In the genomic region with DNA sequence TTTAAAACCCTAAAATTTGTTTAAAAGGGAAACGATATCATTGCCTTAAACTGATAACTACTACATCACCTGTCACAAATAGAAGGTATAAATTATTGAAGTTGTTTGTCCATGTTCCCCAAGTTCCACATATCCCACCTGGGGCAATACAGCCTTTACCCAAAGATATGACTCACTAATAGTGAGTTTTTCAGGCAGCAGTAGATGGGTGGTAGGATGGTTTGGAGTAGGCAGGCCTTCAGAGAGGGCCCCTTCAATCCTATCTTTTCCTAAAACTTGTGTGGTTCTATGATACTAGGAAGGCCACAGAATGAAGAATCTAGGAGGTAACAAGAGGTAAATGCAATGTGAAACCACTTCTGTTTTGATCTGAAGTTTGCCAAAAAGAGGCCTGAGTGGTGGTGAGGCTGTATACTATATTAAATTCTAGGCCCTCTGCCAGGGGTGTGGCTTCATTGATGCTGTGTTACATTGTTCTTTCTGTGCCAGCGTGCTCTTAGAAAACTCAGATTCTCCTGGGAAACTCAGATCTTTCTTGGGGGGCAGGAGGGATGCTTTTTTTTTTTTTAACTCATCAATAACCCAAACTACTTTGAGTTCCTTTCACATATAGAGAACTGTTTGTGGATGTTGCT, we compare ENCODE assay signal across 10 cellular contexts. TPM values are rescaled to one million over a fixed set of nuclear protein-coding genes. Genes with fewer than 3 reads are reported as not detected.
DNase-seq lines count a peak whose midpoint lies in the region; ATAC-seq and TF ChIP-seq lines count a peak whose summit lies in the region.
"Had no signal": no experiment of that assay in that cellular context is flagged by ENCODE, and none has a peak within 500 bp of the region (broad histone marks: within the 10 kb centered on the region; RNA-seq: fewer than 3 reads in every experiment).

No MANE protein-coding gene starts in this region.

- no peak for TF ChIP-seq CTCF in GM13977 (IDR thresholded peaks at IDR 0.05; ENCODE audit: extremely low read depth, insufficient read depth, missing control alignments)
- no peak for TF ChIP-seq CTCF in OCI-LY7 (conservative IDR thresholded peaks at IDR 0.05; ENCODE audit: low read length)

- H2AFZ ChIP-seq in OCI-LY7 (ENCODE audit: low read length) = no peak overlapping the region

- ATAC-seq in Right ventricle myocardium inferior (peak; percentile 41), HG03175 (IDR thresholded peaks at IDR 0.05; ENCODE audit: unreplicated experiment) (no peak)

- POLR2A ChIA-PET in OCI-LY7 (lab: Charles Lee) = no interaction called here

- H3K36me3 ChIP-seq in mucosa of stomach (ENCODE audit: control insufficient read depth, insufficient read depth, low read length) (no peaks in the 10 kb centered on the region), OCI-LY7 (ENCODE audit: insufficient read depth, low read length) (no peaks in the 10 kb centered on the region)

- no peak overlapping the region for H3K4me3 ChIP-seq in mucosa of stomach (ENCODE audit: low read length)
- H3K4me3 ChIP-seq in OCI-LY7 (ENCODE audit: low read depth, low read length, poor library complexity, severe bottlenecking) = no peak overlapping the region

- H3K79me2 ChIP-seq in OCI-LY7 (ENCODE audit: insufficient read depth, low read depth, low read length) = no peaks in the 10 kb centered on the region

- DNase-seq in Right ventricle myocardium inferior (ENCODE audit: missing footprints) = no peak
- DNase-seq in cardiac septum (ENCODE audit: low spot score) = no peak
- DNase-seq in dermis blood vessel endothelial cell = peak; percentile 11
- DNase-seq in GM13977 (ENCODE audit: low spot score) = no peak
- no peak for DNase-seq in OCI-LY7 (ENCODE audit: low spot score)
- no peak for DNase-seq in stimulated activated CD8-positive, alpha-beta memory T cell treated with anti-CD3 and anti-CD28 coated beads, Interleukin-4, amount 100 ng/mL, for 48 hours
- DNase-seq: activated gamma-delta T cell treated with Interleukin-2 at 50 U/mL for 16 hours, trophoblast cell had no signal

- no TSS peak for BruUV-seq in OCI-LY7 (replicated peaks; lab: Mats Ljungman, UMichigan)

- H3K4me2 ChIP-seq in OCI-LY7 (ENCODE audit: low read length) = no peak overlapping the region

- H3K9ac ChIP-seq in mucosa of stomach (ENCODE audit: low read length) = peak overlapping the region; percentile 2

- in situ Hi-C loops in GM13977 (cut with MboI; ENCODE audit: low pct_unique_long_range_greater_than_20kb, low sequenced_read_pairs, unreplicated experiment) = no loop called here

- H3K9me2 ChIP-seq in OCI-LY7 (ENCODE audit: insufficient read depth, low read length) = no peaks in the 10 kb centered on the region

- H4K20me1 ChIP-seq in OCI-LY7 (ENCODE audit: insufficient read depth, low read length) = no peaks in the 10 kb centered on the region

- H3K4me1 ChIP-seq in mucosa of stomach (ENCODE audit: control insufficient read depth, insufficient read depth, low read length) (peaks cover 73% of the 10 kb centered on the region), OCI-LY7 (ENCODE audit: insufficient read depth, low read length, poor library complexity, severe bottlenecking) (no peaks in the 10 kb centered on the region)

- intact Hi-C loops in Right ventricle myocardium inferior (cut with DNase I) (no loop called here), cardiac septum (cut with DNase I) (loop anchor here (5.0 kb wide), 2 partner anchors 40 to 60 kb away; no protein-coding TSS in a partner anchor), OCI-LY7 (cut with micrococcal nuclease; ENCODE audit: unreplicated experiment) (no loop called here)

- H3K27me3 ChIP-seq in mucosa of stomach (ENCODE audit: control insufficient read depth, insufficient read depth, low read length) = no peaks in the 10 kb centered on the region

- H3K27ac ChIP-seq in OCI-LY7 (ENCODE audit: low read depth, low read length, poor library complexity, severe bottlenecking) = no peak overlapping the region

- H3K9me3 ChIP-seq in mucosa of stomach (ENCODE audit: control insufficient read depth, low read length) = no peaks in the 10 kb centered on the region
- H3K9me3 ChIP-seq in OCI-LY7 (ENCODE audit: low read length) = no peaks in the 10 kb centered on the region

- CTCF ChIA-PET in OCI-LY7 (lab: Charles Lee; ENCODE audit: unreplicated experiment) = no interaction called here

RNA-seq across cellular contexts. Expression of gene CYSTM1, which starts 7.2 kb away (rescaled TPM):
- total RNA-seq in Right ventricle myocardium inferior (67.0 TPM), cardiac septum (111 TPM), dermis blood vessel endothelial cell (8.7 and 8.8 TPM in 2 replicates), OCI-LY7 (2022) (21.4 and 23.8 TPM in 2 replicates)
- total RNA-seq in OCI-LY7 (2014; rRNA removed; shearing (Covaris generic)) = 11.4 and 36.7 TPM in 2 replicates

RNA-seq across cellular contexts. Expression of gene IGIP, which starts 56.5 kb away (rescaled TPM):
- 10.1 TPM for total RNA-seq in Right ventricle myocardium inferior
- 15.9 TPM for total RNA-seq in cardiac septum
- 5.0 and 5.8 TPM in 2 replicates for total RNA-seq in dermis blood vessel endothelial cell
- 3.0 and 3.3 TPM in 2 replicates for total RNA-seq in OCI-LY7 (2014; rRNA removed; shearing (Covaris generic))
- 4.9 and 5.5 TPM in 2 replicates for total RNA-seq in OCI-LY7 (2022)
